In genomic region chr20:35738410-35739179, GRCh38 we compare ENCODE assay signal across 9 cellular contexts. TPM values are rescaled to one million over a fixed set of nuclear protein-coding genes. Genes with fewer than 3 reads are reported as not detected.
DNase-seq lines count a peak whose midpoint lies in the region; ATAC-seq lines count a peak whose summit lies in the region.
"Had no signal": no experiment of that assay in that cellular context is flagged by ENCODE, and none has a peak within 500 bp of the region (broad histone marks: within the 10 kb centered on the region; RNA-seq: fewer than 3 reads in every experiment).

No MANE protein-coding gene starts in this region.

- H2BK120ac ChIP-seq in mesenchymal stem cell (ENCODE audit: low read depth, low read length), result no peak overlapping the region
- no peak overlapping the region for H2BK120ac ChIP-seq in mesendoderm (ENCODE audit: low read depth, low read length)

- H3K18ac ChIP-seq in mesenchymal stem cell (ENCODE audit: low read depth in 1 of 2, low read length in 2 of 2) (no peak overlapping the region), mesendoderm (ENCODE audit: low read length) (no peak overlapping the region)

- H4K8ac ChIP-seq in mesenchymal stem cell (ENCODE audit: low read length), result no peak overlapping the region
- no peak overlapping the region for H4K8ac ChIP-seq in mesendoderm (ENCODE audit: low read depth, low read length)

- no peak overlapping the region for H3K4me2 ChIP-seq in mesenchymal stem cell (ENCODE audit: low read length, poor library complexity, severe bottlenecking)
- no peak overlapping the region for H3K4me2 ChIP-seq in mesendoderm (ENCODE audit: low read length)

- H3K4me1 ChIP-seq in mesenchymal stem cell (ENCODE audit: control insufficient read depth, insufficient read depth, low read depth, low read length) (peaks cover 8% of the 10 kb centered on the region), mesendoderm (ENCODE audit: control insufficient read depth, low read depth, low read length) (peaks cover 4% of the 10 kb centered on the region)

- no peak overlapping the region for H4K91ac ChIP-seq in mesenchymal stem cell (ENCODE audit: low read length)

- no peak overlapping the region for H2AFZ ChIP-seq in mesenchymal stem cell (ENCODE audit: low read depth, low read length)

- H2BK15ac ChIP-seq in mesenchymal stem cell (ENCODE audit: low read depth, poor library complexity, severe bottlenecking) (no peak overlapping the region), mesendoderm (replicated peaks; ENCODE audit: low read depth) (no peak overlapping the region)

- H2AK5ac ChIP-seq in mesenchymal stem cell (ENCODE audit: low read length, severe bottlenecking), result no peak overlapping the region
- H2AK5ac ChIP-seq in mesendoderm (ENCODE audit: low read length), result no peak overlapping the region

- peaks cover 73% of the 10 kb centered on the region for H3K36me3 Mint-ChIP-seq in stimulated activated naive CD8-positive, alpha-beta T cell treated with anti-CD3 and anti-CD28 coated beads, Interleukin-15, Interleukin-2, amounts not matched to agents 100 ng/mL and 50 ng/mL, for 24 hours (ENCODE audit: low read depth)
- H3K36me3 Mint-ChIP-seq in activated naive CD8-positive, alpha-beta T cell treated with anti-CD3 and anti-CD28 coated beads, Interleukin-2, amount 10 ng/mL, durations not matched to agents 7 days and 5 days, result peaks cover 52% of the 10 kb centered on the region

- H3K27me3 ChIP-seq in mesenchymal stem cell (ENCODE audit: control insufficient read depth in 1 of 2, insufficient read depth in 1 of 2, low read length in 2 of 2) (no peaks in the 10 kb centered on the region), mesendoderm (ENCODE audit: insufficient read depth, low read length, poor library complexity) (no peaks in the 10 kb centered on the region)

- H3K36me3 ChIP-seq in mesenchymal stem cell (ENCODE audit: control insufficient read depth in 1 of 2, insufficient read depth in 2 of 2, low read depth in 1 of 2, low read length in 2 of 2) (peaks cover 21 to 69% of the 10 kb centered on the region in 2 experiments), mesendoderm (ENCODE audit: control insufficient read depth, insufficient read depth, low read length) (peaks cover 12% of the 10 kb centered on the region)

- H3K9me3 ChIP-seq in mesenchymal stem cell (ENCODE audit: control insufficient read depth, low read length), result no peaks in the 10 kb centered on the region

- no peak for DNase-seq in stimulated activated naive CD8-positive, alpha-beta T cell treated with anti-CD3 and anti-CD28 coated beads, Interleukin-15, Interleukin-2, amounts not matched to agents 100 U/mL and 50 U/mL, for 24 hours
- DNase-seq in activated naive CD8-positive, alpha-beta T cell treated with anti-CD3 and anti-CD28 coated beads, Interleukin-2, amount 10 ng/mL, durations not matched to agents 7 days and 5 days, result no peak
- DNase-seq in mesenchymal stem cell, result no peak
- no peak for DNase-seq in NCI-H774 (lab: John Stamatoyannopoulos, UW)
- DNase-seq in MV-4-11 (lab: John Stamatoyannopoulos, UW), result no peak
- DNase-seq in mesendoderm, result no peak
- no peak for DNase-seq in NK-92 treated with Interleukin-12 subunit alpha and Interleukin-12 subunit beta, amount 100 ng/mL, for 24 hours (lab: John Stamatoyannopoulos, UW)
- DNase-seq: activated CD4-positive, CD25-positive, alpha-beta regulatory T cell treated with anti-CD3 and anti-CD28 coated beads, Interleukin-2, amount 50 U/mL, for 72 hours had no signal

- POLR2A ChIA-PET in activated naive CD8-positive, alpha-beta T cell treated with anti-CD3 and anti-CD28 coated beads, Interleukin-2, amount 10 ng/mL, durations not matched to agents 7 days and 5 days (lab: Charles Lee), result interaction anchor here (2.0 to 7.7 kb wide), 2 partner anchors 27 to 29 kb away, joined by 6 to 437 read pairs; partner anchors contain the start of gene PHF20

- peaks cover 80% of the 10 kb centered on the region for H3K4me1 Mint-ChIP-seq in stimulated activated naive CD8-positive, alpha-beta T cell treated with anti-CD3 and anti-CD28 coated beads, Interleukin-15, Interleukin-2, amounts not matched to agents 100 ng/mL and 50 ng/mL, for 24 hours (ENCODE audit: low read depth)
- H3K4me1 Mint-ChIP-seq in activated naive CD8-positive, alpha-beta T cell treated with anti-CD3 and anti-CD28 coated beads, Interleukin-2, amount 10 ng/mL, durations not matched to agents 7 days and 5 days, result peaks cover 44% of the 10 kb centered on the region

- H3K79me2 ChIP-seq in mesendoderm (ENCODE audit: control insufficient read depth, insufficient read depth, low read length), result peaks cover 65% of the 10 kb centered on the region

- H3K9me3 Mint-ChIP-seq in stimulated activated naive CD8-positive, alpha-beta T cell treated with anti-CD3 and anti-CD28 coated beads, Interleukin-15, Interleukin-2, amounts not matched to agents 100 ng/mL and 50 ng/mL, for 24 hours, result no peaks in the 10 kb centered on the region
- H3K9me3 Mint-ChIP-seq in activated naive CD8-positive, alpha-beta T cell treated with anti-CD3 and anti-CD28 coated beads, Interleukin-2, amount 10 ng/mL, durations not matched to agents 7 days and 5 days, result no peaks in the 10 kb centered on the region

- no peak overlapping the region for H3K56ac ChIP-seq in mesendoderm (ENCODE audit: low read length)

- H2BK5ac ChIP-seq in mesenchymal stem cell (ENCODE audit: low read depth, low read length, poor library complexity, severe bottlenecking) (no peak overlapping the region), mesendoderm (ENCODE audit: low read length) (no peak overlapping the region)

- H3K23ac ChIP-seq in mesenchymal stem cell (ENCODE audit: low read length in 2 of 2), result peak overlapping the region in 1 of 2 experiments; percentile 64
- H3K23ac ChIP-seq in mesendoderm (ENCODE audit: low read length), result no peak overlapping the region

- peak overlapping the region; percentile 83 for H3K4me3 Mint-ChIP-seq in stimulated activated naive CD8-positive, alpha-beta T cell treated with anti-CD3 and anti-CD28 coated beads, Interleukin-15, Interleukin-2, amounts not matched to agents 100 ng/mL and 50 ng/mL, for 24 hours
- peak overlapping the region; percentile 78 for H3K4me3 Mint-ChIP-seq in activated naive CD8-positive, alpha-beta T cell treated with anti-CD3 and anti-CD28 coated beads, Interleukin-2, amount 10 ng/mL, durations not matched to agents 7 days and 5 days

- H3K27ac ChIP-seq in mesenchymal stem cell (ENCODE audit: low read length, poor library complexity, severe bottlenecking), result no peak overlapping the region
- no peak overlapping the region for H3K27ac ChIP-seq in mesendoderm (ENCODE audit: low read depth, low read length)

- H3K9ac ChIP-seq in mesenchymal stem cell (ENCODE audit: low read length) (peak overlapping the region; percentile 100), mesendoderm (ENCODE audit: low read length) (no peak overlapping the region)

- H4K5ac ChIP-seq in mesendoderm (ENCODE audit: low read length), result no peak overlapping the region

- no peak for ATAC-seq in stimulated activated naive CD8-positive, alpha-beta T cell treated with anti-CD3 and anti-CD28 coated beads, Interleukin-15, Interleukin-2, amounts not matched to agents 100 U/mL and 50 U/mL, for 24 hours
- no peak for ATAC-seq in activated naive CD8-positive, alpha-beta T cell treated with anti-CD3 and anti-CD28 coated beads, Interleukin-2, amount 10 ng/mL, durations not matched to agents 7 days and 5 days (ENCODE audit: low read depth)

- H3K27ac Mint-ChIP-seq in stimulated activated naive CD8-positive, alpha-beta T cell treated with anti-CD3 and anti-CD28 coated beads, Interleukin-15, Interleukin-2, amounts not matched to agents 100 ng/mL and 50 ng/mL, for 24 hours, result peak overlapping the region; percentile 86
- peak overlapping the region; percentile 68 for H3K27ac Mint-ChIP-seq in activated naive CD8-positive, alpha-beta T cell treated with anti-CD3 and anti-CD28 coated beads, Interleukin-2, amount 10 ng/mL, durations not matched to agents 7 days and 5 days

- no peak overlapping the region for H3K4ac ChIP-seq in mesenchymal stem cell (ENCODE audit: low read depth in 1 of 2, low read length in 2 of 2)
- no peak overlapping the region for H3K4ac ChIP-seq in mesendoderm (ENCODE audit: low read depth, low read length)

- H3K14ac ChIP-seq in mesenchymal stem cell (ENCODE audit: low read length in 2 of 2), result no peak overlapping the region

- peak overlapping the region in 1 of 2 experiments; percentile 86 for H3K4me3 ChIP-seq in mesenchymal stem cell (ENCODE audit: insufficient read depth in 1 of 2, low read depth in 1 of 2, low read length in 2 of 2)
- no peak overlapping the region for H3K4me3 ChIP-seq in mesendoderm (ENCODE audit: low read length)

- H3K27me3 Mint-ChIP-seq in stimulated activated naive CD8-positive, alpha-beta T cell treated with anti-CD3 and anti-CD28 coated beads, Interleukin-15, Interleukin-2, amounts not matched to agents 100 ng/mL and 50 ng/mL, for 24 hours, result no peaks in the 10 kb centered on the region
- no peaks in the 10 kb centered on the region for H3K27me3 Mint-ChIP-seq in activated naive CD8-positive, alpha-beta T cell treated with anti-CD3 and anti-CD28 coated beads, Interleukin-2, amount 10 ng/mL, durations not matched to agents 7 days and 5 days

- H3K79me1 ChIP-seq in mesenchymal stem cell (replicated peaks; ENCODE audit: low read length, poor library complexity, severe bottlenecking), result no peaks in the 10 kb centered on the region
- H3K79me1 ChIP-seq in mesendoderm (ENCODE audit: low read length), result peaks cover 1% of the 10 kb centered on the region

- no peak overlapping the region for H2BK12ac ChIP-seq in mesenchymal stem cell (ENCODE audit: low read length in 2 of 2)

- 100% methylated on average over 2 of the region's 4 CpGs for WGBS in mesenchymal stem cell
- WGBS in mesendoderm (ENCODE audit: extremely low coverage, insufficient coverage, low lambda C conversion rate), result no CpG with 5 or more reads among the region's 4 CpGs

RNA-seq across cellular contexts. Expression of gene RBM39, which starts 3.5 kb away (rescaled TPM):
- 100 to 1,000 TPM; 478 to 499 TPM for total RNA-seq in activated naive CD8-positive, alpha-beta T cell treated with anti-CD3 and anti-CD28 coated beads, Interleukin-2, amount 10 ng/mL, durations not matched to agents 7 days and 5 days
- polyA plus RNA-seq in mesenchymal stem cell (2013, experiment 1 of 2), result 142 TPM
- polyA plus RNA-seq in mesenchymal stem cell (2013, experiment 2 of 2), result 138 TPM
- polyA plus RNA-seq in mesendoderm (2013, experiment 1 of 2), result 170 TPM
- polyA plus RNA-seq in mesendoderm (2013, experiment 2 of 2), result 173 TPM

RNA-seq across cellular contexts. Expression of gene PHF20, which starts 33.2 kb away (rescaled TPM):
- total RNA-seq in activated naive CD8-positive, alpha-beta T cell treated with anti-CD3 and anti-CD28 coated beads, Interleukin-2, amount 10 ng/mL, durations not matched to agents 7 days and 5 days, result 10 to 100 TPM; 61.9 to 69.4 TPM
- polyA plus RNA-seq in mesenchymal stem cell (2013, experiment 1 of 2), result 24.7 TPM
- 24.0 TPM for polyA plus RNA-seq in mesenchymal stem cell (2013, experiment 2 of 2)
- 40.1 TPM for polyA plus RNA-seq in mesendoderm (2013, experiment 1 of 2)
- polyA plus RNA-seq in mesendoderm (2013, experiment 2 of 2), result 37.7 TPM

RNA-seq across cellular contexts. Expression of gene ROMO1, which starts 39.4 kb away (rescaled TPM):
- total RNA-seq in activated naive CD8-positive, alpha-beta T cell treated with anti-CD3 and anti-CD28 coated beads, Interleukin-2, amount 10 ng/mL, durations not matched to agents 7 days and 5 days, result 100 to 1,000 TPM in 1 of 2 experiments, 10 to 100 TPM in 1; 96.9 to 112 TPM
- 553 TPM for polyA plus RNA-seq in mesenchymal stem cell (2013, experiment 1 of 2)
- polyA plus RNA-seq in mesenchymal stem cell (2013, experiment 2 of 2), result 561 TPM
- 511 TPM for polyA plus RNA-seq in mesendoderm (2013, experiment 1 of 2)
- polyA plus RNA-seq in mesendoderm (2013, experiment 2 of 2), result 508 TPM

RNA-seq across cellular contexts. Expression of gene NFS1, which starts 39.4 kb away (rescaled TPM):
- total RNA-seq in activated naive CD8-positive, alpha-beta T cell treated with anti-CD3 and anti-CD28 coated beads, Interleukin-2, amount 10 ng/mL, durations not matched to agents 7 days and 5 days, result 10 to 100 TPM; 33.1 to 33.8 TPM
- 12.7 TPM for polyA plus RNA-seq in mesenchymal stem cell (2013, experiment 1 of 2)
- polyA plus RNA-seq in mesenchymal stem cell (2013, experiment 2 of 2), result 13.6 TPM
- 10.9 TPM for polyA plus RNA-seq in mesendoderm (2013, experiment 1 of 2)
- polyA plus RNA-seq in mesendoderm (2013, experiment 2 of 2), result 10.8 TPM
